Comparison of ENCODE assay signal across 21 cellular contexts in the genomic region with DNA sequence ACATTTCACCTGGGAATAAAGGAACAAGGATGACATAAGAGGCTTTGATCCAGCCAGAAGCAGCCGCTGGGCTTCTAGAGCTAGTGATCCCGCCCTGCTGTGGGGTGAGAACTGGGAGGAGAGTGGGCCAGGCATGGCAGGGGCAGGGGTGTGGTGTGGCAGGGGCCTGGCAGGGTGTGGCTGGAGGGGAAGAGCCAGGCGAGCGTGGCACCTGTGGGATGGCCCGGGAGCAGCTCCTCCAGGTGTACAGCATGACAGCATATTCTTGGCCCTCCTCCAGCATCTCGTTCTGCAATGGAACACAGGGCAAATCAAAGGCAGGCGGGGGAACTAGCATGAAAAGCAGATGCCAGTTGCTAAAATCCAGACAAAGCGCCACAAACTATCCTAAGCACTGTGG. TPM values are rescaled to one million over a fixed set of nuclear protein-coding genes. Genes with fewer than 3 reads are reported as not detected.
A peak's percentile ranks its signal among the peaks of the same experiment; 100 is the strongest.
DNase-seq lines count a peak whose midpoint lies in the region; ATAC-seq and TF ChIP-seq lines count a peak whose summit lies in the region.
"Had no signal": no experiment of that assay in that cellular context is flagged by ENCODE, and none has a peak within 500 bp of the region (broad histone marks: within the 10 kb centered on the region; RNA-seq: fewer than 3 reads in every experiment).

No MANE protein-coding gene starts in this region.

- H3K27me3 Mint-ChIP-seq in activated CD8-positive, alpha-beta T cell treated with anti-CD3 and anti-CD28 coated beads, Interleukin-2, amount 10 ng/mL, durations not matched to agents 7 days and 5 days (ENCODE audit: low read depth) = peaks cover 9% of the 10 kb centered on the region
- H3K27me3 Mint-ChIP-seq: activated naive CD8-positive, alpha-beta T cell treated with anti-CD3 and anti-CD28 coated beads for 36 hours had no signal

- no peaks in the 10 kb centered on the region for H3K27me3 ChIP-seq in foreskin keratinocyte
- no peaks in the 10 kb centered on the region for H3K27me3 ChIP-seq in transverse colon
- H3K27me3 ChIP-seq: hepatocyte, neutrophil had no signal

- TF ChIP-seq POLR2A in transverse colon (IDR thresholded peaks at IDR 0.05) (no peak), erythroblast (IDR thresholded peaks at IDR 0.05; ENCODE audit: low read length) (no peak)

- in situ Hi-C loops in transverse colon (cut with MboI; ENCODE audit: low pct_ligation_motif_present in 1 of 4, low pct_unique_long_range_greater_than_20kb in 1 of 4, low sequenced_read_pairs in 3 of 4) = loop anchor here in 1 of 4 donors (25.0 kb wide), 1 partner anchor 93 kb away; the partner anchor contains the start of gene TUBGCP5

- H3K36me3 Mint-ChIP-seq in activated CD8-positive, alpha-beta T cell treated with anti-CD3 and anti-CD28 coated beads, Interleukin-2, amount 10 ng/mL, durations not matched to agents 7 days and 5 days (ENCODE audit: low read depth) = no peaks in the 10 kb centered on the region
- H3K36me3 Mint-ChIP-seq: activated naive CD8-positive, alpha-beta T cell treated with anti-CD3 and anti-CD28 coated beads for 36 hours had no signal

- no peak for TF ChIP-seq EP300 in transverse colon (IDR thresholded peaks at IDR 0.05; ENCODE audit: low read depth)

- H3K27ac ChIP-seq in foreskin keratinocyte (no peak overlapping the region), transverse colon (peak overlapping the region; percentile 45 to 73 (median 63))
- H3K27ac ChIP-seq: A549, hepatocyte, neutrophil had no signal

- peaks cover 10% of the 10 kb centered on the region for H3K4me1 Mint-ChIP-seq in activated CD8-positive, alpha-beta T cell treated with anti-CD3 and anti-CD28 coated beads, Interleukin-2, amount 10 ng/mL, durations not matched to agents 7 days and 5 days (ENCODE audit: low read depth)

- 47% methylated on average over 8 of the region's 8 CpGs; no CpG with 5 or more reads in 1 of the 2 donors for WGBS in transverse colon (ENCODE audit: low coverage in 1 of 2), 2 donors

- CTCF ChIA-PET in activated CD8-positive, alpha-beta T cell treated with anti-CD3 and anti-CD28 coated beads, Interleukin-2, amount 10 ng/mL, durations not matched to agents 7 days and 5 days (lab: Charles Lee) = no interaction called here

- H3K27ac Mint-ChIP-seq in activated CD8-positive, alpha-beta T cell treated with anti-CD3 and anti-CD28 coated beads, Interleukin-2, amount 10 ng/mL, durations not matched to agents 7 days and 5 days = no peak overlapping the region
- H3K27ac Mint-ChIP-seq: activated naive CD8-positive, alpha-beta T cell treated with anti-CD3 and anti-CD28 coated beads for 36 hours; T-helper 1 cell treated with Interleukin-12 subunit alpha and Interleukin-12 subunit beta and Interleukin-4 antibody, amounts not matched to agents 30 μg/mL and 1 μg/mL, for 36 hours had no signal

- DNase-seq in NCI-H748 (lab: John Stamatoyannopoulos, UW; ENCODE audit: unreplicated experiment) (peak; percentile 32), NCI-H748 treated with DMSO at 0.1 percent for 48 hours (lab: John Stamatoyannopoulos, UW) (no peak), NCI-H69 (lab: John Stamatoyannopoulos, UW) (peak; percentile 94), foreskin keratinocyte (peak in 1 of 2 donors; percentile 76), transverse colon (peak; percentile 82), cerebellum (ENCODE audit: low spot score) (no peak), erythroblast (lab: John Stamatoyannopoulos, UW) (no peak)
- no peak for DNase-seq in activated CD8-positive, alpha-beta T cell treated with anti-CD3 and anti-CD28 coated beads, Interleukin-2, amount 10 ng/mL, durations not matched to agents 7 days and 5 days
- DNase-seq: activated CD4-positive, alpha-beta T cell treated with anti-CD3 and anti-CD28 coated beads for 1 hour; activated naive CD8-positive, alpha-beta T cell treated with anti-CD3 and anti-CD28 coated beads for 36 hours; activated T-cell treated with anti-CD3 and anti-CD28 coated beads, Interleukin-2, amount 50 U/mL, for 1 hour; CD4-positive, alpha-beta memory T cell; KBM-7; NCI-H446; stimulated activated naive CD8-positive, alpha-beta T cell treated with anti-CD3 and anti-CD28 coated beads, Interleukin-15, amount 100 ng/mL, for 72 hours had no signal

- no peaks in the 10 kb centered on the region for H3K9me3 Mint-ChIP-seq in activated CD8-positive, alpha-beta T cell treated with anti-CD3 and anti-CD28 coated beads, Interleukin-2, amount 10 ng/mL, durations not matched to agents 7 days and 5 days (ENCODE audit: insufficient read depth)
- H3K9me3 Mint-ChIP-seq: activated naive CD8-positive, alpha-beta T cell treated with anti-CD3 and anti-CD28 coated beads for 36 hours; CD4-positive, alpha-beta memory T cell; stimulated activated naive CD8-positive, alpha-beta T cell treated with anti-CD3 and anti-CD28 coated beads, Interleukin-15, amount 100 ng/mL, for 72 hours; T-helper 1 cell treated with Interleukin-12 subunit alpha and Interleukin-12 subunit beta and Interleukin-4 antibody, amounts not matched to agents 30 μg/mL and 1 μg/mL, for 36 hours had no signal

- H3K4me1 ChIP-seq in foreskin keratinocyte = peaks cover 17% of the 10 kb centered on the region
- H3K4me1 ChIP-seq in transverse colon = peaks cover 11 to 28% (median 13%) of the 10 kb centered on the region in 4 donors
- H3K4me1 ChIP-seq: A549 had no signal

- POLR2A ChIA-PET in activated CD8-positive, alpha-beta T cell treated with anti-CD3 and anti-CD28 coated beads, Interleukin-2, amount 10 ng/mL, durations not matched to agents 7 days and 5 days (lab: Charles Lee) = no interaction called here

- H3K4me3 ChIP-seq in transverse colon = no peak overlapping the region
- H3K4me3 ChIP-seq: A549, hepatocyte, lung had no signal

- no peaks in the 10 kb centered on the region for H3K9me3 ChIP-seq in transverse colon
- H3K9me3 ChIP-seq: A549, neutrophil had no signal

- intact Hi-C loops in transverse colon (cut with DNase I; ENCODE audit: low total_unique reads) = no loop called here

- TF ChIP-seq CTCF in foreskin keratinocyte (conservative IDR thresholded peaks at IDR 0.05) = no peak
- no peak for TF ChIP-seq CTCF in transverse colon (IDR thresholded peaks at IDR 0.05)

- H3K36me3 ChIP-seq in transverse colon = peaks cover 0 to 20% (median 5%) of the 10 kb centered on the region in 4 donors
- H3K36me3 ChIP-seq: neutrophil had no signal

- no peak overlapping the region for H3K4me3 Mint-ChIP-seq in activated CD8-positive, alpha-beta T cell treated with anti-CD3 and anti-CD28 coated beads, Interleukin-2, amount 10 ng/mL, durations not matched to agents 7 days and 5 days
- H3K4me3 Mint-ChIP-seq: activated naive CD8-positive, alpha-beta T cell treated with anti-CD3 and anti-CD28 coated beads for 36 hours; CD4-positive, alpha-beta memory T cell; stimulated activated naive CD8-positive, alpha-beta T cell treated with anti-CD3 and anti-CD28 coated beads, Interleukin-15, amount 100 ng/mL, for 72 hours; T-helper 1 cell treated with Interleukin-12 subunit alpha and Interleukin-12 subunit beta and Interleukin-4 antibody, amounts not matched to agents 30 μg/mL and 1 μg/mL, for 36 hours had no signal

- peak; percentile 84 for ATAC-seq in foreskin keratinocyte
- no peak for ATAC-seq in activated CD8-positive, alpha-beta T cell treated with anti-CD3 and anti-CD28 coated beads, Interleukin-2, amount 10 ng/mL, durations not matched to agents 7 days and 5 days
- ATAC-seq: A549; Panc1; stimulated activated naive CD8-positive, alpha-beta T cell treated with anti-CD3 and anti-CD28 coated beads, Interleukin-15, amount 100 ng/mL, for 72 hours had no signal

RNA-seq across cellular contexts. Expression of gene CYFIP1, which starts 35.5 kb away (rescaled TPM):
- total RNA-seq in foreskin keratinocyte = 92.8 and 95.7 TPM in 2 replicates
- polyA plus RNA-seq in foreskin keratinocyte = 35.0 and 39.5 TPM in 2 replicates
- total RNA-seq in transverse colon = 100 to 1,000 TPM in 3 of 4 donors, 10 to 100 TPM in 1; 63.7 to 201 (median 171) TPM
- total RNA-seq in cerebellum = 70.9 TPM
- 1 to 10 TPM; 8.8 to 9.3 TPM for total RNA-seq in activated CD8-positive, alpha-beta T cell treated with anti-CD3 and anti-CD28 coated beads, Interleukin-2, amount 10 ng/mL, durations not matched to agents 7 days and 5 days

Comparison
In these comparisons a context has a peak if more than half of its experiments do, and no peak if none do; other contexts are left out.
1. DNase-seq: peak in NCI-H748 (single experiment), NCI-H69 (single experiment) and transverse colon (single experiment); none in NCI-H748 treated with DMSO at 0.1 percent for 48 hours (single experiment), cerebellum (single experiment), activated CD8-positive, alpha-beta T cell treated with anti-CD3 and anti-CD28 coated beads, Interleukin-2, amount 10 ng/mL, durations not matched to agents 7 days and 5 days (single experiment) and erythroblast (0 of 2).